Comparison of ENCODE assay signal across 16 cellular contexts in the genomic region with DNA sequence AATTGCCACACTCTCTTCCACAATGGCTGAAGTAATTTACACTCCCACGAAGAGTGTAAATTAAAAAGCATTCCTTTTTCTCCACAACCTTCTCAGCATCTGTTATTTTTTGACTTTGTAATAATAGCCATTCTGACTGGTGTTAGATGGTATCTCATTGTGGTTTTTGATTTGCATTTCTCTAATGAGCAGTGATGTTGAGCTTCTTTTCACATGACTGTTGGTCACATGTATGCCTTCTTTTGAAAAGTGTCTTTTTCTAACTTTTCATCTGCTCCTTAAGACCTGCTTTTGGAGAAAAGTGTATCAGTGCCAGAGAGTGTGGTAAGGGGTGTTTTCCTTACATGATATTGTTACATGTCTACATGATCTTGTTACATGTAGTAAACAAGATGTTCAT. TPM values are rescaled to one million over a fixed set of nuclear protein-coding genes. Genes with fewer than 3 reads are reported as not detected.
"Had no signal": no experiment of that assay in that cellular context is flagged by ENCODE, and none has a peak within 500 bp of the region (broad histone marks: within the 10 kb centered on the region; RNA-seq: fewer than 3 reads in every experiment).

No MANE protein-coding gene starts in this region.

- ATAC-seq: heart left ventricle; left cardiac atrium; mucosa of descending colon; naive thymus-derived CD8-positive, alpha-beta T cell had no signal

- H3K36me3 ChIP-seq: right atrium auricular region had no signal

- FAIRE-seq: bronchial epithelial cell, frontal cortex had no signal

- H3K9me3 ChIP-seq: heart left ventricle, mucosa of descending colon, right atrium auricular region had no signal

- DNase-seq: activated CD4-positive, CD25-positive, alpha-beta regulatory T cell treated with anti-CD3 and anti-CD28 coated beads, Interleukin-2, amount 50 U/mL, for 72 hours; activated naive CD8-positive, alpha-beta T cell treated with anti-CD3 and anti-CD28 coated beads for 36 hours; heart left ventricle; immature natural killer cell; left cardiac atrium; mammary epithelial cell; mucosa of descending colon; naive thymus-derived CD8-positive, alpha-beta T cell; posterior cingulate gyrus; T-helper 1 cell; T1000 had no signal

- H3K27me3 ChIP-seq: heart left ventricle, right atrium auricular region had no signal

- H3K4me3 ChIP-seq: heart left ventricle, mucosa of descending colon, right atrium auricular region, skin epidermis had no signal

- H3K27ac ChIP-seq: epithelial cell of prostate, skin epidermis had no signal

RNA-seq across cellular contexts. Expression of a gene that starts 25.7 kb away (rescaled TPM):
- total RNA-seq: naive thymus-derived CD8-positive, alpha-beta T cell had no signal
- polyA plus RNA-seq: naive thymus-derived CD8-positive, alpha-beta T cell had no signal
